ENCODE assay signal across 8 cellular contexts in the genomic region with DNA sequence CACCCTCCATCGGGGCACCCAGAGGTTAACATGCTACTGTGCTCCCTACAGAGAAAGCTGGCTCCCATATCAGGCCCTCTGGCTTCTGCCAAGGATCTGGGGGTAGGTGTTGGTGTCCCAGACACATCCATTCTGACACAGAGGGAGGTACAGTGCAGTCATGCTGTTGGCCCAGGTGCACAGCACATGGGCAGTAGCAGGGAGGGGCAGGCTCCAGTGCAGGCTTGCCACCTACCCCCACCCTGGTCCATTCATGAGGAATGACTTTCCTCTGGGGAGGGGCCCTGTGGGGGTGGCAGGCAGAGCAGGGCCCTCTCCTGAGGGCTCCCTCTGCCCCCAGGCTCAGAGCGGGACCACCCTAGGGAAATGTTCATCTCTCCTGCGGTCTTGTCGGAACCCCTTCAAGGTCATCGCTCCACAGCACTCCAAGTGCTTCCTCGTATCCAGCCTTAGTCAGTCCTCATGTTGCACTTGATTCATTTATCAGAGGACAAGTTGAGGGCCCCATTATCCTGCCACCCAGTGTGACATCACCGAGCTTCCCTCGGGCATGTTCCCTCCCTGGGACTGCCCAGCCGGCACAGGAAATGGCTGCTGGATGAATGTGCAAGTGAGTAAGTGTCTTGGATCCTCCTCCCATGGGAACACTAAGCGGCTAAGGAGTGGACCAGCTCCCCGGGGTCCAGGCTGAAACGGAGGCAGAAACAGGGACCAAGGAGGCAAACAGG. TPM values are rescaled to one million over a fixed set of nuclear protein-coding genes. Genes with fewer than 3 reads are reported as not detected.
DNase-seq lines count a peak whose midpoint lies in the region; FAIRE-seq and TF ChIP-seq lines count a peak whose summit lies in the region.

No MANE protein-coding gene starts in this region.

- peak overlapping the region; percentile 93 for H2AK5ac ChIP-seq in neuronal stem cell (ENCODE audit: low read depth, low read length)

- H3K27ac Mint-ChIP-seq in CD14-positive monocyte = peak overlapping the region in 4 of 7 donors; percentile 15 to 63 (median 44)

- peak overlapping the region; percentile 55 for H2BK5ac ChIP-seq in neuronal stem cell (ENCODE audit: low read length)

- H4K8ac ChIP-seq in neuronal stem cell (ENCODE audit: low read depth, low read length) = peak overlapping the region; percentile 4

- WGBS in esophagus muscularis mucosa = 75% methylated on average over 9 of the region's 12 CpGs
- WGBS in neuronal stem cell (ENCODE audit: extremely low coverage in 2 of 2, insufficient read length in 2 of 2, insufficient replicate concordance in 1 of 2), 2 donors = no CpG with 5 or more reads among the region's 12 CpGs

- no peak for DNase-seq in CD14-positive monocyte (ENCODE audit: low spot score)
- DNase-seq in RCC 7860 (ENCODE audit: low spot score) = peak; percentile 91
- no peak for DNase-seq in esophagus muscularis mucosa (ENCODE audit: extremely low spot score)
- no peak for DNase-seq in neuronal stem cell (ENCODE audit: low spot score)
- DNase-seq in DMS53 treated with DMSO at 0.1 percent for 48 hours (lab: John Stamatoyannopoulos, UW; ENCODE audit: unreplicated experiment) = no peak
- no peak for DNase-seq in GM10248 (ENCODE audit: extremely low spot score)
- no peak for DNase-seq in activated CD4-positive, CD25-positive, alpha-beta regulatory T cell (lab: John Stamatoyannopoulos, UW)
- DNase-seq in NOMO-1 (lab: John Stamatoyannopoulos, UW; ENCODE audit: unreplicated experiment in 2 of 2) = no peak

- H3K79me1 ChIP-seq in neuronal stem cell (ENCODE audit: low read depth, low read length) = no peaks in the 10 kb centered on the region

- peak overlapping the region; percentile 23 for H2BK15ac ChIP-seq in neuronal stem cell (ENCODE audit: low read length)

- TF ChIP-seq EP300 in esophagus muscularis mucosa (IDR thresholded peaks at IDR 0.05) = no peak

- no peaks in the 10 kb centered on the region for H3K9me3 Mint-ChIP-seq in CD14-positive monocyte

- H3K36me3 ChIP-seq in esophagus muscularis mucosa (peaks cover 18 to 39% (median 29%) of the 10 kb centered on the region in 4 donors), neuronal stem cell (replicated peaks in 1 of 2; ENCODE audit: control insufficient read depth in 2 of 2, insufficient read depth in 2 of 2, low read length in 2 of 2) (peaks cover 17 to 22% of the 10 kb centered on the region in 2 donors)

- H3K14ac ChIP-seq in neuronal stem cell (ENCODE audit: low read length) = peak overlapping the region; percentile 33

- peaks cover 30 to 37% of the 10 kb centered on the region in 2 donors for H3K36me3 Mint-ChIP-seq in CD14-positive monocyte

- POLR2A ChIA-PET in GM10248 (lab: Yijun Ruan, JAX) = no interaction called here

- H3K18ac ChIP-seq in neuronal stem cell (ENCODE audit: low read length) = peak overlapping the region; percentile 35

- H3K4me3 ChIP-seq in esophagus muscularis mucosa = no peak overlapping the region
- H3K4me3 ChIP-seq in neuronal stem cell (ENCODE audit: low read length in 2 of 2) = no peak overlapping the region

- peak overlapping the region; percentile 28 for H2AFZ ChIP-seq in neuronal stem cell (ENCODE audit: low read length)

- H3K9me3 ChIP-seq in esophagus muscularis mucosa (no peaks in the 10 kb centered on the region), neuronal stem cell (replicated peaks in 1 of 2; ENCODE audit: control insufficient read depth in 2 of 2, insufficient read depth in 1 of 2, low read depth in 1 of 2, low read length in 2 of 2) (no peaks in the 10 kb centered on the region)

- no peak overlapping the region for H3K23ac ChIP-seq in neuronal stem cell (ENCODE audit: low read depth, low read length, poor library complexity)

- no peak overlapping the region for H2BK12ac ChIP-seq in neuronal stem cell (ENCODE audit: low read length)

- no peak overlapping the region for H3K4me3 Mint-ChIP-seq in CD14-positive monocyte

- H3K4me1 Mint-ChIP-seq in CD14-positive monocyte = peaks cover 8% of the 10 kb centered on the region

- H3K27me3 Mint-ChIP-seq in CD14-positive monocyte (ENCODE audit: low read depth in 3 of 3) = peaks cover 0 to 5% (median 2%) of the 10 kb centered on the region in 3 donors

- H3K4ac ChIP-seq in neuronal stem cell (ENCODE audit: low read length) = no peak overlapping the region

- intact Hi-C loops in CD14-positive monocyte (cut with micrococcal nuclease) = no loop called here
- intact Hi-C loops in esophagus muscularis mucosa (cut with DNase I) = no loop called here

- H3K4me2 ChIP-seq in neuronal stem cell (ENCODE audit: insufficient read depth, low read length, poor library complexity, severe bottlenecking) = no peak overlapping the region

- CTCF ChIA-PET in GM10248 (lab: Yijun Ruan, JAX) = interaction anchor here (1.5 kb wide), 1 partner anchor 10 kb away, joined by 3 read pairs; a partner anchor contains a TSS

- H3K4me1 ChIP-seq in esophagus muscularis mucosa = peaks cover 37 to 61% (median 43%) of the 10 kb centered on the region in 4 donors
- H3K4me1 ChIP-seq in neuronal stem cell (ENCODE audit: control insufficient read depth in 2 of 2, insufficient read depth in 1 of 2, low read depth in 1 of 2, low read length in 2 of 2) = peaks cover 9 to 20% of the 10 kb centered on the region in 2 donors

- H3K9ac ChIP-seq in neuronal stem cell (ENCODE audit: low read depth, low read length, poor library complexity) = no peak overlapping the region

- peak overlapping the region; percentile 48 to 60 (median 55) for H3K27ac ChIP-seq in esophagus muscularis mucosa (replicated peaks in 1 of 4)
- H3K27ac ChIP-seq in neuronal stem cell (replicated peaks; ENCODE audit: low read length) = no peak overlapping the region

- no peak for TF ChIP-seq POLR2A in esophagus muscularis mucosa (IDR thresholded peaks at IDR 0.05; ENCODE audit: low read depth)

- H2BK120ac ChIP-seq in neuronal stem cell (ENCODE audit: low read depth, low read length) = no peak overlapping the region

- TF ChIP-seq CTCF in CD14-positive monocyte (IDR thresholded peaks at IDR 0.05) (no peak), esophagus muscularis mucosa (IDR thresholded peaks at IDR 0.05) (no peak), GM10248 (IDR thresholded peaks at IDR 0.05; ENCODE audit: control extremely low read depth, extremely low read depth, low read depth, missing control alignments) (no peak)

- H3K27me3 ChIP-seq in esophagus muscularis mucosa = no peaks in the 10 kb centered on the region
- H3K27me3 ChIP-seq in neuronal stem cell (ENCODE audit: control insufficient read depth in 3 of 3, insufficient read depth in 3 of 3, low read depth in 1 of 3, low read length in 3 of 3) = peaks cover 0 to 5% (median 0%) of the 10 kb centered on the region in 3 experiments

- peak; percentile 83 for FAIRE-seq in RCC 7860 (lab: Jason Lieb, UNC)

- H4K91ac ChIP-seq in neuronal stem cell (ENCODE audit: low read depth, low read length, poor library complexity) = no peak overlapping the region

RNA-seq across cellular contexts. Expression of a gene that starts 10.0 kb away (rescaled TPM):
- polyA plus RNA-seq in CD14-positive monocyte = 1 to 10 TPM; 2.8 to 3.9 TPM
- total RNA-seq in esophagus muscularis mucosa = 10 to 100 TPM in 3 of 4 donors, 1 to 10 TPM in 1; 10.0 to 23.5 (median 15.9) TPM
- 13.5 TPM for polyA plus RNA-seq in neuronal stem cell (2013, experiment 1 of 2)
- 13.8 TPM for polyA plus RNA-seq in neuronal stem cell (2013, experiment 2 of 2)

RNA-seq across cellular contexts. Expression of a gene that starts 50.7 kb away (rescaled TPM):
- polyA plus RNA-seq in CD14-positive monocyte = 100 to 1,000 TPM; 753 to 856 TPM
- 1,000 to 10,000 TPM in 3 of 4 donors, 100 to 1,000 TPM in 1; 786 to 1,908 (median 1,382) TPM for total RNA-seq in esophagus muscularis mucosa
- 2,500 TPM for polyA plus RNA-seq in neuronal stem cell (2013, experiment 1 of 2)
- 2,467 TPM for polyA plus RNA-seq in neuronal stem cell (2013, experiment 2 of 2)
